Comparison of ENCODE assay signal across 8 cellular contexts in genomic region chr12:132445884-132446471, GRCh38. TPM values are rescaled to one million over a fixed set of nuclear protein-coding genes. Genes with fewer than 3 reads are reported as not detected.
A peak's percentile ranks its signal among the peaks of the same experiment; 100 is the strongest.
DNase-seq lines count a peak whose midpoint lies in the region; ATAC-seq, FAIRE-seq and TF ChIP-seq lines count a peak whose summit lies in the region.

No MANE protein-coding gene starts in this region.

- TF ChIP-seq POLR2A in H54 (IDR thresholded peaks at IDR 0.05; ENCODE audit: low read depth, low read length) = no peak

- intact Hi-C loops in activated T-helper 2 cell treated with anti-CD3 and anti-CD28 coated beads, Interferon-gamma antibody, Interleukin-2, Interleukin-4, amounts not matched to agents 10 μg/mL and 5 μg/mL and 100 μg/mL, durations not matched to agents 14 hours and 24 hours and 36 hours (cut with micrococcal nuclease) = loop anchor here (2.0 kb wide), 1 partner anchor 43 kb away; no protein-coding TSS in a partner anchor
- intact Hi-C loops in Right ventricle myocardium superior (cut with DNase I) = no loop called here
- intact Hi-C loops in posterior vena cava (cut with DNase I) = no loop called here

- H3K4me1 Mint-ChIP-seq in activated T-helper 2 cell treated with anti-CD3 and anti-CD28 coated beads, Interferon-gamma antibody, Interleukin-2, Interleukin-4, amounts not matched to agents 10 μg/mL and 5 μg/mL and 100 μg/mL, durations not matched to agents 14 hours and 24 hours and 36 hours (ENCODE audit: low read depth) = peaks cover 26% of the 10 kb centered on the region

- H3K9me3 Mint-ChIP-seq in activated T-helper 2 cell treated with anti-CD3 and anti-CD28 coated beads, Interferon-gamma antibody, Interleukin-2, Interleukin-4, amounts not matched to agents 10 μg/mL and 5 μg/mL and 100 μg/mL, durations not matched to agents 14 hours and 24 hours and 36 hours = no peaks in the 10 kb centered on the region

- H3K4me3 Mint-ChIP-seq in activated T-helper 2 cell treated with anti-CD3 and anti-CD28 coated beads, Interferon-gamma antibody, Interleukin-2, Interleukin-4, amounts not matched to agents 10 μg/mL and 5 μg/mL and 100 μg/mL, durations not matched to agents 14 hours and 24 hours and 36 hours (ENCODE audit: low read depth) = peak overlapping the region; percentile 87

- H3K4me3 ChIP-seq in skeletal muscle cell (ENCODE audit: low read depth, low read length) = peak overlapping the region; percentile 45

- peak; percentile 71 for ATAC-seq in Right ventricle myocardium superior (ENCODE audit: poor library complexity)
- ATAC-seq in GM19351 (IDR thresholded peaks at IDR 0.05; ENCODE audit: unreplicated experiment) = no peak
- no peak for ATAC-seq in GM21786 (IDR thresholded peaks at IDR 0.05; ENCODE audit: unreplicated experiment)

- H3K27ac Mint-ChIP-seq in activated T-helper 2 cell treated with anti-CD3 and anti-CD28 coated beads, Interferon-gamma antibody, Interleukin-2, Interleukin-4, amounts not matched to agents 10 μg/mL and 5 μg/mL and 100 μg/mL, durations not matched to agents 14 hours and 24 hours and 36 hours = peak overlapping the region; percentile 97

- peaks cover 3% of the 10 kb centered on the region for H3K36me3 Mint-ChIP-seq in activated T-helper 2 cell treated with anti-CD3 and anti-CD28 coated beads, Interferon-gamma antibody, Interleukin-2, Interleukin-4, amounts not matched to agents 10 μg/mL and 5 μg/mL and 100 μg/mL, durations not matched to agents 14 hours and 24 hours and 36 hours (ENCODE audit: low read depth)

- H3K27me3 Mint-ChIP-seq in activated T-helper 2 cell treated with anti-CD3 and anti-CD28 coated beads, Interferon-gamma antibody, Interleukin-2, Interleukin-4, amounts not matched to agents 10 μg/mL and 5 μg/mL and 100 μg/mL, durations not matched to agents 14 hours and 24 hours and 36 hours (ENCODE audit: low read depth) = no peaks in the 10 kb centered on the region

- DNase-seq in H54 (ENCODE audit: insufficient read length, low spot score) = peak; percentile 82
- DNase-seq in NOMO-1 (lab: John Stamatoyannopoulos, UW; ENCODE audit: unreplicated experiment in 2 of 2) = peak; percentile 71 to 87
- peak; percentile 69 for DNase-seq in activated T-helper 2 cell treated with anti-CD3 and anti-CD28 coated beads, Interferon-gamma antibody, Interleukin-2, Interleukin-4, amounts not matched to agents 10 μg/mL and 5 μg/mL and 100 μg/mL, durations not matched to agents 14 hours and 24 hours and 36 hours (ENCODE audit: low spot score)
- peak; percentile 69 for DNase-seq in Right ventricle myocardium superior
- peak; percentile 41 for DNase-seq in skeletal muscle cell (ENCODE audit: low read depth)
- DNase-seq in posterior vena cava (ENCODE audit: low spot score) = no peak

- FAIRE-seq in H54 (lab: Jason Lieb, UNC) = no peak

RNA-seq across cellular contexts. Expression of gene FBRSL1, which starts 44.0 kb away (rescaled TPM):
- total RNA-seq in activated T-helper 2 cell treated with anti-CD3 and anti-CD28 coated beads, Interferon-gamma antibody, Interleukin-2, Interleukin-4, amounts not matched to agents 10 μg/mL and 5 μg/mL and 100 μg/mL, durations not matched to agents 14 hours and 24 hours and 36 hours = 66.0 and 67.3 TPM in 2 replicates
- 58.6 TPM for total RNA-seq in Right ventricle myocardium superior
- 10 to 100 TPM; 34.0 to 35.8 TPM for total RNA-seq in posterior vena cava
